ENCODE assay signal across 17 cellular contexts in the genomic region with DNA sequence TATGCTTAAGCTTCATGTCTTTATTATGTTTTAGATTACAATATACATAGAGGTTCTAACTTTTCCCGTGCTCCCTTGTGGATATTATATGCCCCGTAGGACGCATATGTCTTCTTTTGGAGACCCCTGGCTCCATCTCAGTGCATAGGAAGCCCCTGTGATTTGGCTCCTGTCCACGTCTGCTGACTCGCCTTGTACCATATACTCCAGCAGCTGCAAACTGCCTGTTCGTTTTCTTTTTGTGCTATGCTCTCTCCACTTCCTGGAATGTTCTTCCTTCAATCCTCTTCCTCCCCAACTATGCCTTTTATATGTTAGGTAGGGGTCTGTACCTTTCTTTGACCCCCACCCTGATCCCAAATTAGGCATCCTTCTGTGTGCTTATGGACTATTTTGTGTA.
"Had no signal": no experiment of that assay in that cellular context is flagged by ENCODE, and none has a peak within 500 bp of the region (broad histone marks: within the 10 kb centered on the region; RNA-seq: fewer than 3 reads in every experiment).

No MANE protein-coding gene starts in this region.

- DNase-seq: activated CD4-positive, alpha-beta T cell treated with anti-CD3 and anti-CD28 coated beads, Interleukin-2, amount 50 U/mL, for 4 hours; activated CD4-positive, CD25-positive, alpha-beta regulatory T cell treated with anti-CD3 and anti-CD28 coated beads, Interleukin-2, amount 50 U/mL, for 72 hours; activated gamma-delta T cell treated with Interleukin-2 at 50 U/mL for 16 hours; adrenal gland; central memory CD4-positive, alpha-beta T cell; effector memory CD4-positive, alpha-beta T cell; foreskin fibroblast; left ventricle myocardium superior; natural killer cell; nucleus accumbens; sigmoid colon; spleen; stimulated activated naive B cell treated with anti-CD40 and anti-IgM and Interleukin-4, amounts not matched to agents 10 μg/mL and 1 μg/mL and 100 μg/mL, for 72 hours; upper lobe of right lung had no signal

- H3K27ac Mint-ChIP-seq: activated naive CD4-positive, alpha-beta T cell treated with anti-CD3 and anti-CD28 coated beads, Interleukin-2, amount 50 U/mL, for 72 hours; natural killer cell; T-helper 1 cell treated with Interleukin-12 subunit alpha and Interleukin-12 subunit beta and Interleukin-4 antibody, amounts not matched to agents 30 μg/mL and 1 μg/mL, for 36 hours had no signal

- H3K4me1 Mint-ChIP-seq: memory B cell; stimulated activated naive B cell treated with anti-CD40 and anti-IgM and Interleukin-4, amounts not matched to agents 10 μg/mL and 1 μg/mL and 100 μg/mL, for 72 hours had no signal

- H3K27ac ChIP-seq: adrenal gland, sigmoid colon, spleen, upper lobe of right lung had no signal

- H3K27me3 ChIP-seq: adrenal gland, sigmoid colon, spleen, upper lobe of right lung had no signal

- H3K9me3 ChIP-seq: adrenal gland, sigmoid colon, spleen, upper lobe of right lung had no signal

- H3K4me1 ChIP-seq: upper lobe of right lung had no signal

- H3K4me3 Mint-ChIP-seq: memory B cell; natural killer cell; stimulated activated naive B cell treated with anti-CD40 and anti-IgM and Interleukin-4, amounts not matched to agents 10 μg/mL and 1 μg/mL and 100 μg/mL, for 72 hours; T-helper 1 cell treated with Interleukin-12 subunit alpha and Interleukin-12 subunit beta and Interleukin-4 antibody, amounts not matched to agents 30 μg/mL and 1 μg/mL, for 36 hours had no signal

- H3K36me3 ChIP-seq: adrenal gland had no signal

- H3K27me3 Mint-ChIP-seq: memory B cell; stimulated activated naive B cell treated with anti-CD40 and anti-IgM and Interleukin-4, amounts not matched to agents 10 μg/mL and 1 μg/mL and 100 μg/mL, for 72 hours had no signal

- H3K9me3 Mint-ChIP-seq: activated naive CD4-positive, alpha-beta T cell treated with anti-CD3 and anti-CD28 coated beads, Interleukin-2, amount 50 U/mL, for 72 hours; natural killer cell; T-helper 1 cell treated with Interleukin-12 subunit alpha and Interleukin-12 subunit beta and Interleukin-4 antibody, amounts not matched to agents 30 μg/mL and 1 μg/mL, for 36 hours had no signal

- H3K4me3 ChIP-seq: adrenal gland, sigmoid colon, spleen, upper lobe of right lung had no signal

- ATAC-seq: activated naive CD4-positive, alpha-beta T cell treated with anti-CD3 and anti-CD28 coated beads, Interleukin-2, amount 50 U/mL, for 72 hours; left ventricle myocardium superior; natural killer cell; stimulated activated naive B cell treated with anti-CD40 and anti-IgM and Interleukin-4, amounts not matched to agents 10 μg/mL and 1 μg/mL and 100 μg/mL, for 72 hours; upper lobe of right lung had no signal
